In the genomic region with DNA sequence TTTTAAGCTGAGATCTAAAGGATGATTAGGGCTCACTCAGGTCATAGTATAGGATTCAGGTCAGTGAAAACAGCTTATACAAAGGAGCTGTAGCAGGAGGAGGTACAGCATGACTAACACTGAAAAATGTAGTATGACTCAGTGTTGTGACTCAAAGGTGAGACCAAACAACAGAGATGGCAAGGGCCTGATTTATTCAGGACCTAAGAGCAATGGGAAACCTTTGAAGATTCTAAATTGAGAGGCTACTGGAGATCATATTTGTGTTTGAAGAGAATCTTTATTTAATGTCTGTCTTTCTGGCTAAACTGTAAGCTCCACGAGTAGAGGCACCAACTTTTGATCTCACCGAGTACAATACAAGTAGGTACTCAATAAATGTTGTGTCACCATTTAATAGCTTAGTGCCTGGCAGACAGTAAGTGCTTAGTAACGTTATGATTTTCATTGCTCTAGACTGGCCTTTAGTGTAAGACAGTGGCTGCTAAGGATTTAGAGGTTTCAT, we compare ENCODE assay signal across 8 cellular contexts. TPM values are rescaled to one million over a fixed set of nuclear protein-coding genes. Genes with fewer than 3 reads are reported as not detected.
A peak's percentile ranks its signal among the peaks of the same experiment; 100 is the strongest.
DNase-seq lines count a peak whose midpoint lies in the region; ATAC-seq and TF ChIP-seq lines count a peak whose summit lies in the region.
"Had no signal": no experiment of that assay in that cellular context is flagged by ENCODE, and none has a peak within 500 bp of the region (broad histone marks: within the 10 kb centered on the region; RNA-seq: fewer than 3 reads in every experiment).

No MANE protein-coding gene starts in this region.

- no peaks in the 10 kb centered on the region for H3K27me3 ChIP-seq in brain microvascular endothelial cell (replicated peaks)
- H3K27me3 ChIP-seq: right lobe of liver had no signal

- no peak for TF ChIP-seq CTCF in brain microvascular endothelial cell (IDR thresholded peaks at IDR 0.05; ENCODE audit: low read depth, low read length, missing control alignments)

- peak; percentile 76 for ATAC-seq in GM19395 (IDR thresholded peaks at IDR 0.05; ENCODE audit: unreplicated experiment)
- ATAC-seq in HG03439 (IDR thresholded peaks at IDR 0.05; ENCODE audit: unreplicated experiment): peak; percentile 71

- no peaks in the 10 kb centered on the region for H3K36me3 ChIP-seq in brain microvascular endothelial cell (replicated peaks)
- H3K36me3 ChIP-seq: right lobe of liver had no signal

- H3K4me3 ChIP-seq in brain microvascular endothelial cell (ENCODE audit: low read depth, low read length): no peak overlapping the region
- H3K4me3 ChIP-seq: right lobe of liver had no signal

- DNase-seq in brain microvascular endothelial cell (peak; percentile 71), pulmonary artery endothelial cell (ENCODE audit: low read depth, low spot score) (peak; percentile 17), activated gamma-delta T cell (lab: John Stamatoyannopoulos, UW) (no peak), KG1 (lab: John Stamatoyannopoulos, UW) (no peak)
- DNase-seq in central memory CD4-positive, alpha-beta T cell: no peak
- DNase-seq: right lobe of liver had no signal

- in situ Hi-C loops in brain microvascular endothelial cell (cut with HindIII; ENCODE audit: low pct_ligation_motif_present, low sequenced_read_pairs): no loop called here

- no peak overlapping the region for H3K27ac ChIP-seq in brain microvascular endothelial cell
- H3K27ac ChIP-seq: right lobe of liver had no signal

RNA-seq across cellular contexts. Expression of a gene that starts 43.5 kb away (rescaled TPM):
- 4.3 and 6.2 TPM in 2 replicates for total RNA-seq in pulmonary artery endothelial cell

Comparison
In these comparisons a context has a peak if more than half of its experiments do, and no peak if none do; other contexts are left out.
1. DNase-seq: peak in brain microvascular endothelial cell (single experiment) and pulmonary artery endothelial cell (single experiment); none in activated gamma-delta T cell (single experiment), central memory CD4-positive, alpha-beta T cell (single experiment) and KG1 (single experiment).